Comparison of ENCODE assay signal across 1 cellular context in the genomic region with DNA sequence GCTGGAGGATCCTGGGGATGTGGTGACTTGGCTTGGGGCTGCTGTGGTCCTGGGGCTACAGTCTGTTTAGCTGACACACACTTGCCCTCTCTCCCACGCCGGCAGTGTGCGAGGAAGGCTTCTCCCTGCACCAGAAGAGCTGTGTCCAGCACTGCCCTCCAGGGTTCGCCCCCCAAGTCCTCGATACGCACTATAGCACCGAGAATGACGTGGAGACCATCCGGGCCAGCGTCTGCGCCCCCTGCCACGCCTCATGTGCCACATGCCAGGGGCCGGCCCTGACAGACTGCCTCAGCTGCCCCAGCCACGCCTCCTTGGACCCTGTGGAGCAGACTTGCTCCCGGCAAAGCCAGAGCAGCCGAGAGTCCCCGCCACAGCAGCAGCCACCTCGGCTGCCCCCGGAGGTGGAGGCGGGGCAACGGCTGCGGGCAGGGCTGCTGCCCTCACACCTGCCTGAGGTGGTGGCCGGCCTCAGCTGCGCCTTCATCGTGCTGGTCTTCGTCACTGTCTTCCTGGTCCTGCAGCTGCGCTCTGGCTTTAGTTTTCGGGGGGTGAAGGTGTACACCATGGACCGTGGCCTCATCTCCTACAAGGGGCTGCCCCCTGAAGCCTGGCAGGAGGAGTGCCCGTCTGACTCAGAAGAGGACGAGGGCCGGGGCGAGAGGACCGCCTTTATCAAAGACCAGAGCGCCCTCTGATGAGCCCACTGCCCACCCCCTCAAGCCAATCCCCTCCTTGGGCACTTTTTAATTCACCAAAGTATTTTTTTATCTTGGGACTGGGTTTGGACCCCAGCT.
TF ChIP-seq lines count a peak whose summit lies in the region.

No MANE protein-coding gene starts in this region.

TF ChIP-seq in IMR-90, 13 proteins besides CTCF, POLR2A, EP300 and RAD21:
- TF ChIP-seq NFE2L2 (IDR thresholded peaks at IDR 0.05; ENCODE audit: low read depth, low read length), result no peak
- no peak for TF ChIP-seq MXI1 (IDR thresholded peaks at IDR 0.05; ENCODE audit: borderline replicate concordance, low read depth, low read length)
- no peak for TF ChIP-seq FOS (IDR thresholded peaks at IDR 0.05; ENCODE audit: low read depth, low read length)
- no peak for TF ChIP-seq CHD1 (IDR thresholded peaks at IDR 0.05; ENCODE audit: low read depth, low read length)
- TF ChIP-seq SMC3 (IDR thresholded peaks at IDR 0.05; ENCODE audit: low read depth, low read length), result no peak
- TF ChIP-seq, protein P1, sequence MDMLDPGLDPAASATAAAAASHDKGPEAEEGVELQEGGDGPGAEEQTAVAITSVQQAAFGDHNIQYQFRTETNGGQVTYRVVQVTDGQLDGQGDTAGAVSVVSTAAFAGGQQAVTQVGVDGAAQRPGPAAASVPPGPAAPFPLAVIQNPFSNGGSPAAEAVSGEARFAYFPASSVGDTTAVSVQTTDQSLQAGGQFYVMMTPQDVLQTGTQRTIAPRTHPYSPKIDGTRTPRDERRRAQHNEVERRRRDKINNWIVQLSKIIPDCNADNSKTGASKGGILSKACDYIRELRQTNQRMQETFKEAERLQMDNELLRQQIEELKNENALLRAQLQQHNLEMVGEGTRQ (IDR thresholded peaks at IDR 0.05; ENCODE audit: low read depth, low read length), result no peak
- TF ChIP-seq BHLHE40 (IDR thresholded peaks at IDR 0.05; ENCODE audit: low read depth, low read length), result no peak
- no peak for TF ChIP-seq MAFK (IDR thresholded peaks at IDR 0.05; ENCODE audit: low read depth, low read length)
- TF ChIP-seq, protein P2, sequence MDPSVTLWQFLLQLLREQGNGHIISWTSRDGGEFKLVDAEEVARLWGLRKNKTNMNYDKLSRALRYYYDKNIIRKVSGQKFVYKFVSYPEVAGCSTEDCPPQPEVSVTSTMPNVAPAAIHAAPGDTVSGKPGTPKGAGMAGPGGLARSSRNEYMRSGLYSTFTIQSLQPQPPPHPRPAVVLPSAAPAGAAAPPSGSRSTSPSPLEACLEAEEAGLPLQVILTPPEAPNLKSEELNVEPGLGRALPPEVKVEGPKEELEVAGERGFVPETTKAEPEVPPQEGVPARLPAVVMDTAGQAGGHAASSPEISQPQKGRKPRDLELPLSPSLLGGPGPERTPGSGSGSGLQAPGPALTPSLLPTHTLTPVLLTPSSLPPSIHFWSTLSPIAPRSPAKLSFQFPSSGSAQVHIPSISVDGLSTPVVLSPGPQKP (IDR thresholded peaks at IDR 0.05; ENCODE audit: borderline replicate concordance, low read depth, low read length), result no peak
- no peak for TF ChIP-seq RCOR1 (IDR thresholded peaks at IDR 0.05; ENCODE audit: insufficient replicate concordance, low read length)
- no peak for TF ChIP-seq RFX5 (IDR thresholded peaks at IDR 0.05; ENCODE audit: low read depth, low read length)
- TF ChIP-seq CEBPB (IDR thresholded peaks at IDR 0.05; ENCODE audit: low read depth, low read length), result no peak
- no peak for TF ChIP-seq MAZ (IDR thresholded peaks at IDR 0.05; ENCODE audit: borderline replicate concordance, low read depth, low read length)
